22 cellular contexts compared by ENCODE assay signal in genomic region chr10:102948163-102948562, GRCh38.
"Had no signal": no experiment of that assay in that cellular context is flagged by ENCODE, and none has a peak within 500 bp of the region (broad histone marks: within the 10 kb centered on the region; RNA-seq: fewer than 3 reads in every experiment).

No MANE protein-coding gene starts in this region.

- H3K4me1 Mint-ChIP-seq: stimulated activated naive B cell treated with anti-CD40 and anti-IgM and Interleukin-4, amounts not matched to agents 10 μg/mL and 1 μg/mL and 100 μg/mL, for 72 hours had no signal

- FAIRE-seq: islet of Langerhans, small intestine had no signal

- DNase-seq: colonic mucosa; effector CD8-positive, alpha-beta T cell; endodermal cell; foreskin keratinocyte; heart right ventricle; hippocampal formation; left ventricle myocardium superior; lower lobe of right lung; naive thymus-derived CD8-positive, alpha-beta T cell; nephron progenitor cell; occipital lobe; ovary; posterior cingulate gyrus; right lobe of liver; small intestine; stimulated activated CD4-positive, alpha-beta T cell treated with anti-CD3 and anti-CD28 coated beads, Interleukin-15, amount 100 ng/mL, for 24 hours; stimulated activated CD4-positive, alpha-beta T cell treated with anti-CD3 and anti-CD28 coated beads, Interleukin-2, amount 100 ng/mL, for 48 hours; stimulated activated naive B cell treated with anti-CD40 and anti-IgM and Interleukin-4, amounts not matched to agents 10 μg/mL and 1 μg/mL and 100 μg/mL, for 72 hours; upper lobe of right lung had no signal

- H3K27me3 Mint-ChIP-seq: dendritic cell treated with granulocyte-macrophage colony-stimulating factor and Interleukin-4, amounts not matched to agents 40 ng/mL and 50 ng/mL, for 4 days; naive thymus-derived CD8-positive, alpha-beta T cell; stimulated activated naive B cell treated with anti-CD40 and anti-IgM and Interleukin-4, amounts not matched to agents 10 μg/mL and 1 μg/mL and 100 μg/mL, for 72 hours; stimulated activated naive CD8-positive, alpha-beta T cell treated with anti-CD3 and anti-CD28 coated beads, Interleukin-15, Interleukin-2, amounts not matched to agents 100 ng/mL and 50 ng/mL, for 24 hours had no signal

- H3K27ac Mint-ChIP-seq: dendritic cell treated with granulocyte-macrophage colony-stimulating factor and Interleukin-4, amounts not matched to agents 40 ng/mL and 50 ng/mL, for 4 days; endodermal cell; nephron progenitor cell; stimulated activated naive B cell treated with anti-CD40 and anti-IgM and Interleukin-4, amounts not matched to agents 10 μg/mL and 1 μg/mL and 100 μg/mL, for 72 hours; stimulated activated naive CD8-positive, alpha-beta T cell treated with anti-CD3 and anti-CD28 coated beads, Interleukin-15, Interleukin-2, amounts not matched to agents 100 ng/mL and 50 ng/mL, for 24 hours had no signal

- H3K4me3 Mint-ChIP-seq: dendritic cell treated with granulocyte-macrophage colony-stimulating factor and Interleukin-4, amounts not matched to agents 40 ng/mL and 50 ng/mL, for 4 days; endodermal cell; naive thymus-derived CD8-positive, alpha-beta T cell; nephron progenitor cell; stimulated activated naive B cell treated with anti-CD40 and anti-IgM and Interleukin-4, amounts not matched to agents 10 μg/mL and 1 μg/mL and 100 μg/mL, for 72 hours; stimulated activated naive CD8-positive, alpha-beta T cell treated with anti-CD3 and anti-CD28 coated beads, Interleukin-15, Interleukin-2, amounts not matched to agents 100 ng/mL and 50 ng/mL, for 24 hours had no signal

- H3K9me3 Mint-ChIP-seq: dendritic cell treated with granulocyte-macrophage colony-stimulating factor and Interleukin-4, amounts not matched to agents 40 ng/mL and 50 ng/mL, for 4 days; endodermal cell; naive thymus-derived CD8-positive, alpha-beta T cell; nephron progenitor cell; stimulated activated naive B cell treated with anti-CD40 and anti-IgM and Interleukin-4, amounts not matched to agents 10 μg/mL and 1 μg/mL and 100 μg/mL, for 72 hours; stimulated activated naive CD8-positive, alpha-beta T cell treated with anti-CD3 and anti-CD28 coated beads, Interleukin-15, Interleukin-2, amounts not matched to agents 100 ng/mL and 50 ng/mL, for 24 hours had no signal
